In the genomic region with DNA sequence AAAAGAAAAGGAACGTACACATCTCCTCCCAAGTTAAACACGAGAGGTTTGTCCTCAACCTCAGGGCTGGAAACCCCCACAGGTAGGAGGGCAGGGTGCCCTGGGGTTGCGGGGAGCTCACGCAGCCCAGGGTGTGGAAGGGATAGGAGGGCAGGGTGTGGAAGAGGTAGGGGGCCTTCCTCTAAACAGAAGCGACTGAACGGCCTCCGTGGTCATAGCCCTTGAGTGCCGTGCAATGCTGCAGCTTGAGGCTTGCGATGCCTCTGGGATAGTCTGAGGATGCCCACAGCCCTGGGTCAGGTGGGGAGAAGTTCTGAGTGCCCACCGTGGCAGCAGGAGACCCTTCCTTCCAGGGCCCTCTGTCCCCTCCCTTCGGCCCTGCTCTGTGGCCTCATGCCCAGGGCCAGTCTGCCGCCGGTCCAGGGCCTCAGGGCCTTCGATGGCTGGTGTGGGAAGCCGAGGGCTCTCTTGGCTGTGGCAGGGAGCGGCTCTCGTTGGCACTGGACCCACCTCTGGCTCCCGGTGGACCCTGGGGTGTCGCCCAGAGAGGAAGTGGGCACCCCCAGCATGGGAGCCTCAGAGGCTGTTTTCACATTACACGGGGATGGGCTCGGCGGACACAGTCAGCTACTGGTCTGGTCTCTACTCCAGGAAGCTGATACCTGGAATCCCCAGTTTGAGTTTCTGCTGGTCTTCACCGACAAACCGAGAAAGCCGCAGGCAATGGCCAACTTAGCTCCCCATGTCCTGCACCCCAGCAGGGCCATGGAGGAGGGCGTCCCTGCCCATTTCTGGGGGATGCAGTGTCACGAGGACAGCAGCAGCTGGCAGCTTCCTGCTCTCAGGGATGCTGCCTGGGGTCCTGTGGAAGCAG, we compare ENCODE assay signal across 2 cellular contexts.
TF ChIP-seq lines count a peak whose summit lies in the region.

No MANE protein-coding gene starts in this region.

TF ChIP-seq in HEK293T, 16 proteins besides CTCF, POLR2A, EP300 and RAD21:
- no peak for TF ChIP-seq L3MBTL2 (conservative IDR thresholded peaks at IDR 0.05)
- no peak for TF ChIP-seq ELF4 (IDR thresholded peaks at IDR 0.05)
- TF ChIP-seq ARNT (IDR thresholded peaks at IDR 0.05) = no peak
- TF ChIP-seq ZNF384 (IDR thresholded peaks at IDR 0.05) = no peak
- no peak for TF ChIP-seq SP1 (IDR thresholded peaks at IDR 0.05)
- TF ChIP-seq FOXA1 (IDR thresholded peaks at IDR 0.05) = no peak
- no peak for TF ChIP-seq NFRKB (IDR thresholded peaks at IDR 0.05)
- TF ChIP-seq SUZ12 (IDR thresholded peaks at IDR 0.05) = no peak
- TF ChIP-seq, protein P1, sequence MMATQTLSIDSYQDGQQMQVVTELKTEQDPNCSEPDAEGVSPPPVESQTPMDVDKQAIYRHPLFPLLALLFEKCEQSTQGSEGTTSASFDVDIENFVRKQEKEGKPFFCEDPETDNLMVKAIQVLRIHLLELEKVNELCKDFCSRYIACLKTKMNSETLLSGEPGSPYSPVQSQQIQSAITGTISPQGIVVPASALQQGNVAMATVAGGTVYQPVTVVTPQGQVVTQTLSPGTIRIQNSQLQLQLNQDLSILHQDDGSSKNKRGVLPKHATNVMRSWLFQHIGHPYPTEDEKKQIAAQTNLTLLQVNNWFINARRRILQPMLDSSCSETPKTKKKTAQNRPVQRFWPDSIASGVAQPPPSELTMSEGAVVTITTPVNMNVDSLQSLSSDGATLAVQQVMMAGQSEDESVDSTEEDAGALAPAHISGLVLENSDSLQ (IDR thresholded peaks at IDR 0.05) = no peak
- TF ChIP-seq CTBP1 (IDR thresholded peaks at IDR 0.05; ENCODE audit: borderline replicate concordance) = no peak
- no peak for TF ChIP-seq HDGF (IDR thresholded peaks at IDR 0.05; ENCODE audit: borderline replicate concordance)
- TF ChIP-seq BHLHE40 (IDR thresholded peaks at IDR 0.05; ENCODE audit: borderline replicate concordance) = no peak

TF ChIP-seq in K562, 482 proteins besides CTCF, POLR2A, EP300 and RAD21:
- 0 out of 2 replicates have a peak, but pooled peaks have one; percentile 11 for TF ChIP-seq RBFOX2 (IDR thresholded peaks at IDR 0.05; ENCODE audit: low read depth, low read length)
- TF ChIP-seq POLR2G (IDR thresholded peaks at IDR 0.05; ENCODE audit: low read depth, low read length) = peak; percentile 58; the same call in 1 of the 2 replicates
- no peak for TF ChIP-seq SMARCA5 (IDR thresholded peaks at IDR 0.05)
- no peak for TF ChIP-seq YY1 (IDR thresholded peaks at IDR 0.05; ENCODE audit: borderline replicate concordance in 1 of 3, control insufficient read depth in 1 of 3, extremely low read depth in 1 of 3, insufficient read depth in 3 of 3, insufficient read length in 1 of 3, insufficient replicate concordance in 2 of 3, low read depth in 1 of 3, low read length in 2 of 3)
- TF ChIP-seq PRMT5 (CRISPR knock-in tag; IDR thresholded peaks at IDR 0.05) = no peak
